7 cellular contexts compared by ENCODE assay signal in genomic region chr15:84826369-84826823, GRCh38. TPM values are rescaled to one million over a fixed set of nuclear protein-coding genes. Genes with fewer than 3 reads are reported as not detected.
DNase-seq lines count a peak whose midpoint lies in the region; ATAC-seq, FAIRE-seq and TF ChIP-seq lines count a peak whose summit lies in the region.

No MANE protein-coding gene starts in this region.

- no peak overlapping the region for H2AFZ ChIP-seq in osteoblast (ENCODE audit: low read length)

- intact Hi-C loops in activated T-helper 1 cell treated with anti-CD3 and anti-CD28 coated beads, Interleukin-12 subunit alpha, Interleukin-12 subunit beta, Interleukin-2, Interleukin-4 antibody, amounts not matched to agents 30 ng/mL and 10 ng/mL and 1 ng/mL, durations not matched to agents 14 hours and 24 hours and 36 hours (cut with micrococcal nuclease), result no loop called here

- H3K79me2 ChIP-seq in osteoblast (ENCODE audit: insufficient read depth, low read length), result no peaks in the 10 kb centered on the region

- H3K27me3 ChIP-seq in bronchial epithelial cell (ENCODE audit: control insufficient read depth, insufficient read depth, low read length) (no peaks in the 10 kb centered on the region), osteoblast (ENCODE audit: insufficient read depth, low read length) (peaks cover 4% of the 10 kb centered on the region)

- H3K27me3 Mint-ChIP-seq in activated T-helper 1 cell treated with anti-CD3 and anti-CD28 coated beads, Interleukin-12 subunit alpha, Interleukin-12 subunit beta, Interleukin-2, Interleukin-4 antibody, amounts not matched to agents 30 ng/mL and 10 ng/mL and 1 ng/mL, durations not matched to agents 14 hours and 24 hours and 36 hours (ENCODE audit: insufficient read depth), result peaks cover 8% of the 10 kb centered on the region

- H3K9me3 Mint-ChIP-seq in activated T-helper 1 cell treated with anti-CD3 and anti-CD28 coated beads, Interleukin-12 subunit alpha, Interleukin-12 subunit beta, Interleukin-2, Interleukin-4 antibody, amounts not matched to agents 30 ng/mL and 10 ng/mL and 1 ng/mL, durations not matched to agents 14 hours and 24 hours and 36 hours, result no peaks in the 10 kb centered on the region

- H3K4me3 Mint-ChIP-seq in activated T-helper 1 cell treated with anti-CD3 and anti-CD28 coated beads, Interleukin-12 subunit alpha, Interleukin-12 subunit beta, Interleukin-2, Interleukin-4 antibody, amounts not matched to agents 30 ng/mL and 10 ng/mL and 1 ng/mL, durations not matched to agents 14 hours and 24 hours and 36 hours, result no peak overlapping the region

- H3K27ac ChIP-seq in osteoblast (ENCODE audit: low read depth, low read length), result no peak overlapping the region

- no peaks in the 10 kb centered on the region for H3K36me3 Mint-ChIP-seq in activated T-helper 1 cell treated with anti-CD3 and anti-CD28 coated beads, Interleukin-12 subunit alpha, Interleukin-12 subunit beta, Interleukin-2, Interleukin-4 antibody, amounts not matched to agents 30 ng/mL and 10 ng/mL and 1 ng/mL, durations not matched to agents 14 hours and 24 hours and 36 hours (ENCODE audit: low read depth)

- no peaks in the 10 kb centered on the region for H4K20me1 ChIP-seq in osteoblast (ENCODE audit: insufficient read depth, low read length)

- no peak overlapping the region for H3K4me2 ChIP-seq in osteoblast (ENCODE audit: insufficient read depth, low read length)

- no peaks in the 10 kb centered on the region for H3K9me3 ChIP-seq in osteoblast (ENCODE audit: low read depth, low read length)

- H3K36me3 ChIP-seq in bronchial epithelial cell (ENCODE audit: control insufficient read depth, insufficient read depth, low read length), result no peaks in the 10 kb centered on the region
- H3K36me3 ChIP-seq in osteoblast (ENCODE audit: insufficient read depth, low read length), result no peaks in the 10 kb centered on the region

- DNase-seq in GM03348 (ENCODE audit: low spot score) (peak; percentile 59), bronchial epithelial cell (ENCODE audit: low read depth) (peak; percentile 18), osteoblast (ENCODE audit: insufficient read length, low spot score, missing footprints) (no peak), NCI-H1105 (lab: John Stamatoyannopoulos, UW) (no peak)
- DNase-seq in Jurkat, Clone E6-1 (ENCODE audit: low read depth, low spot score), result peak; percentile 27
- DNase-seq in activated T-helper 1 cell treated with anti-CD3 and anti-CD28 coated beads, Interleukin-12 subunit alpha, Interleukin-12 subunit beta, Interleukin-2, Interleukin-4 antibody, amounts not matched to agents 30 ng/mL and 10 ng/mL and 1 ng/mL, durations not matched to agents 14 hours and 24 hours and 36 hours (ENCODE audit: low spot score), result no peak

- FAIRE-seq in bronchial epithelial cell (lab: Jason Lieb, UNC), result no peak

- H3K4me1 ChIP-seq in osteoblast (ENCODE audit: insufficient read depth, low read length), result no peaks in the 10 kb centered on the region

- no peak overlapping the region for H3K27ac Mint-ChIP-seq in activated T-helper 1 cell treated with anti-CD3 and anti-CD28 coated beads, Interleukin-12 subunit alpha, Interleukin-12 subunit beta, Interleukin-2, Interleukin-4 antibody, amounts not matched to agents 30 ng/mL and 10 ng/mL and 1 ng/mL, durations not matched to agents 14 hours and 24 hours and 36 hours

- ATAC-seq in HG03196 (IDR thresholded peaks at IDR 0.05; ENCODE audit: unreplicated experiment), result no peak

- TF ChIP-seq CTCF in bronchial epithelial cell (IDR thresholded peaks at IDR 0.05; ENCODE audit: insufficient read depth, low read length, severe bottlenecking) (peak; percentile 69), osteoblast (IDR thresholded peaks at IDR 0.05; ENCODE audit: extremely low read depth, low read depth, low read length) (peak; percentile 32)

- no peaks in the 10 kb centered on the region for H3K4me1 Mint-ChIP-seq in activated T-helper 1 cell treated with anti-CD3 and anti-CD28 coated beads, Interleukin-12 subunit alpha, Interleukin-12 subunit beta, Interleukin-2, Interleukin-4 antibody, amounts not matched to agents 30 ng/mL and 10 ng/mL and 1 ng/mL, durations not matched to agents 14 hours and 24 hours and 36 hours (ENCODE audit: low read depth)

- no peak overlapping the region for H3K4me3 ChIP-seq in Jurkat, Clone E6-1 (ENCODE audit: low read length)
- no peak overlapping the region for H3K4me3 ChIP-seq in bronchial epithelial cell (ENCODE audit: low read depth, low read length)
- no peak overlapping the region for H3K4me3 ChIP-seq in osteoblast (ENCODE audit: insufficient read depth, low read length)

RNA-seq across cellular contexts. Expression of gene ALPK3, which starts 9.2 kb away (rescaled TPM):
- polyA plus RNA-seq in Jurkat, Clone E6-1 (2012; ENCODE audit: insufficient read depth, insufficient read length), result not detected
- total RNA-seq in bronchial epithelial cell, result 0.26 TPM in 2 replicates
- 0.36 and 0.59 TPM in 2 replicates for total RNA-seq in osteoblast
- 0.10 and 0.66 TPM in 2 replicates for total RNA-seq in activated T-helper 1 cell treated with anti-CD3 and anti-CD28 coated beads, Interleukin-12 subunit alpha, Interleukin-12 subunit beta, Interleukin-2, Interleukin-4 antibody, amounts not matched to agents 30 ng/mL and 10 ng/mL and 1 ng/mL, durations not matched to agents 14 hours and 24 hours and 36 hours

RNA-seq across cellular contexts. Expression of gene SLC28A1, which starts 58.1 kb away (rescaled TPM):
- polyA plus RNA-seq in Jurkat, Clone E6-1 (2012; ENCODE audit: insufficient read depth, insufficient read length), result not detected
- not detected in 2 replicates for total RNA-seq in bronchial epithelial cell
- not detected in 2 replicates for total RNA-seq in osteoblast
- not detected in 2 replicates for total RNA-seq in activated T-helper 1 cell treated with anti-CD3 and anti-CD28 coated beads, Interleukin-12 subunit alpha, Interleukin-12 subunit beta, Interleukin-2, Interleukin-4 antibody, amounts not matched to agents 30 ng/mL and 10 ng/mL and 1 ng/mL, durations not matched to agents 14 hours and 24 hours and 36 hours

Comparison
In these comparisons a context has a peak if more than half of its experiments do, and no peak if none do; other contexts are left out.
1. DNase-seq: peak in GM03348 (single experiment), Jurkat, Clone E6-1 (single experiment) and bronchial epithelial cell (single experiment); none in osteoblast (single experiment), activated T-helper 1 cell treated with anti-CD3 and anti-CD28 coated beads, Interleukin-12 subunit alpha, Interleukin-12 subunit beta, Interleukin-2, Interleukin-4 antibody, amounts not matched to agents 30 ng/mL and 10 ng/mL and 1 ng/mL, durations not matched to agents 14 hours and 24 hours and 36 hours (single experiment) and NCI-H1105 (single experiment).